Comparison of ENCODE assay signal across 1 cellular context in genomic region chr14:55107766-55108554, GRCh38.
A peak's percentile ranks its signal among the peaks of the same experiment; 100 is the strongest.
TF ChIP-seq lines count a peak whose summit lies in the region.

No MANE protein-coding gene starts in this region.

TF ChIP-seq in HepG2, 621 proteins besides CTCF, POLR2A, EP300 and RAD21 (continued from another document and continues in another):
- peak; percentile 64; the same call in 1 of the 2 replicates for TF ChIP-seq HIC2 (CRISPR knock-in tag; IDR thresholded peaks at IDR 0.05; ENCODE audit: low read depth)
- TF ChIP-seq RBM22 (optimal IDR thresholded peaks at IDR 0.05; ENCODE audit: low read length): no peak
- TF ChIP-seq FLYWCH1 (CRISPR knock-in tag; IDR thresholded peaks at IDR 0.05): no peak
- TF ChIP-seq ZNF10 (CRISPR knock-in tag; IDR thresholded peaks at IDR 0.05; ENCODE audit: borderline replicate concordance, low read depth): no peak
- TF ChIP-seq ZNF574 (CRISPR knock-in tag; IDR thresholded peaks at IDR 0.05): peak; percentile 69
- TF ChIP-seq GLMP (CRISPR knock-in tag; IDR thresholded peaks at IDR 0.05; ENCODE audit: borderline replicate concordance): no peak
- no peak for TF ChIP-seq ATF1 (CRISPR knock-in tag; IDR thresholded peaks at IDR 0.05)
- peak; percentile 80; the same call in 1 of the 2 replicates for TF ChIP-seq ZNF800 (CRISPR knock-in tag; IDR thresholded peaks at IDR 0.05)
- no peak for TF ChIP-seq SIN3B (IDR thresholded peaks at IDR 0.05; ENCODE audit: low read length)
- TF ChIP-seq ZNF562 (CRISPR knock-in tag; IDR thresholded peaks at IDR 0.05; ENCODE audit: borderline replicate concordance): no peak
- no peak for TF ChIP-seq TRAFD1 (CRISPR knock-in tag; IDR thresholded peaks at IDR 0.05; ENCODE audit: borderline replicate concordance)
- no peak for TF ChIP-seq TSC22D2 (CRISPR knock-in tag; IDR thresholded peaks at IDR 0.05; ENCODE audit: borderline replicate concordance)
- TF ChIP-seq PRMT3 (CRISPR knock-in tag; IDR thresholded peaks at IDR 0.05; ENCODE audit: borderline replicate concordance, low read depth): 0 out of 2 replicates have a peak, but pooled peaks have one; percentile 50
- TF ChIP-seq MIXL1 (CRISPR knock-in tag; IDR thresholded peaks at IDR 0.05): peak; percentile 45; the same call in 1 of the 2 replicates
- peak; percentile 96 for TF ChIP-seq ZNF335 (CRISPR knock-in tag; IDR thresholded peaks at IDR 0.05)
- TF ChIP-seq ZSCAN5A (CRISPR knock-in tag; IDR thresholded peaks at IDR 0.05; ENCODE audit: borderline replicate concordance): peak; percentile 88; the same call in 1 of the 2 replicates
- no peak for TF ChIP-seq ZNF101 (CRISPR knock-in tag; IDR thresholded peaks at IDR 0.05; ENCODE audit: borderline replicate concordance, low read depth)
- TF ChIP-seq ZNF780A (CRISPR knock-in tag; IDR thresholded peaks at IDR 0.05): peak; percentile 59; the same call in 1 of the 2 replicates
- TF ChIP-seq ZNF75D (CRISPR knock-in tag; IDR thresholded peaks at IDR 0.05; ENCODE audit: borderline replicate concordance): 0 out of 2 replicates have a peak, but pooled peaks have one; percentile 29
- no peak for TF ChIP-seq DNMT1 (CRISPR knock-in tag; IDR thresholded peaks at IDR 0.05)
- no peak for TF ChIP-seq REPIN1 (CRISPR knock-in tag; IDR thresholded peaks at IDR 0.05; ENCODE audit: borderline replicate concordance, low read depth)
- TF ChIP-seq RFX3 (CRISPR knock-in tag; IDR thresholded peaks at IDR 0.05): no peak
- peak; percentile 84; the same call in 1 of the 2 replicates for TF ChIP-seq ZNF580 (CRISPR knock-in tag; IDR thresholded peaks at IDR 0.05; ENCODE audit: borderline replicate concordance, low read depth)
- peak; percentile 84; the same call in 1 of the 2 replicates for TF ChIP-seq XBP1 (CRISPR knock-in tag; IDR thresholded peaks at IDR 0.05)
- TF ChIP-seq BATF2 (CRISPR knock-in tag; IDR thresholded peaks at IDR 0.05): no peak
- 0 out of 2 replicates have a peak, but pooled peaks have one; percentile 20 for TF ChIP-seq DPF2 (CRISPR knock-in tag; IDR thresholded peaks at IDR 0.05; ENCODE audit: borderline replicate concordance, low read depth)
- no peak for TF ChIP-seq RERE (CRISPR knock-in tag; IDR thresholded peaks at IDR 0.05; ENCODE audit: low read depth)
- TF ChIP-seq ZNF737 (CRISPR knock-in tag; IDR thresholded peaks at IDR 0.05; ENCODE audit: borderline replicate concordance): no peak
- TF ChIP-seq TFAP4 (IDR thresholded peaks at IDR 0.05; ENCODE audit: borderline replicate concordance, low read depth): 0 out of 2 replicates have a peak, but pooled peaks have one; percentile 18
- TF ChIP-seq PATZ1 (CRISPR knock-in tag; IDR thresholded peaks at IDR 0.05): peak; percentile 60
- TF ChIP-seq ZNF3 (CRISPR knock-in tag; IDR thresholded peaks at IDR 0.05): no peak
- TF ChIP-seq FOXK2 (IDR thresholded peaks at IDR 0.05): no peak
- TF ChIP-seq EED (CRISPR knock-in tag; IDR thresholded peaks at IDR 0.05): no peak; the same call in 1 of the 2 replicates
